Comparison of ENCODE assay signal across 12 cellular contexts in the genomic region with DNA sequence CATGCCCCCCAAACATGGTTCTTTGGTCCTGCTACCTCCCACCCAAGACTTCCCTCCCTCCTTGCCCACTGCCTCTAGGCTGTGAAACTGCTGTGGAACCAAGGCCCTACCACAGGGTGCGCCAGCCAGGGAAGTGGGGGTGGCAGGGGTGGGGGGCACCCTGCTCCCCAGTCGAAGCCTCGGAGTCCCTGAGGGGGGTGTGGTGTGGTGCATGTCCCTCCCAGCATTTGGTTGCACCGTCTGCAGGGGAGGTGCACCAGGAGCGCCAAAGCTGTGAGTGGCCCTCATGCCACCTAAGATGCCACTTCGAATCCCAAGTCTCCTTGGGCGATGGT.
DNase-seq lines count a peak whose midpoint lies in the region; ATAC-seq and TF ChIP-seq lines count a peak whose summit lies in the region.
"Had no signal": no experiment of that assay in that cellular context is flagged by ENCODE, and none has a peak within 500 bp of the region (broad histone marks: within the 10 kb centered on the region; RNA-seq: fewer than 3 reads in every experiment).

No MANE protein-coding gene starts in this region.

- H3K9ac ChIP-seq in DND-41 (ENCODE audit: low read depth, low read length), result peak overlapping the region; percentile 1; the same call in 1 of the 2 replicates
- H3K9ac ChIP-seq: SK-N-SH had no signal

- TF ChIP-seq CTCF in DND-41 (IDR thresholded peaks at IDR 0.05; ENCODE audit: borderline replicate concordance, extremely low read depth, low read length, poor library complexity, severe bottlenecking), result no peak
- no peak for TF ChIP-seq CTCF in HL-60 (IDR thresholded peaks at IDR 0.05; ENCODE audit: insufficient read depth, low read length)
- no peak for TF ChIP-seq CTCF in neutrophil (IDR thresholded peaks at IDR 0.05)

- no peaks in the 10 kb centered on the region for H3K9me3 ChIP-seq in DND-41 (ENCODE audit: insufficient read depth, low read length, severe bottlenecking)
- peaks cover 5% of the 10 kb centered on the region for H3K9me3 ChIP-seq in neutrophil
- H3K9me3 ChIP-seq: SK-N-SH had no signal

- H2AFZ ChIP-seq in DND-41 (ENCODE audit: low read depth, low read length), result no peak overlapping the region

- no peak overlapping the region for H3K27ac ChIP-seq in DND-41 (ENCODE audit: low read length)
- H3K27ac ChIP-seq in HL-60 (replicated peaks), result peak overlapping the region; percentile 97
- peak overlapping the region; percentile 40 for H3K27ac ChIP-seq in angular gyrus (ENCODE audit: low read depth, low read length)
- peak overlapping the region; percentile 99 for H3K27ac ChIP-seq in neutrophil

- no peaks in the 10 kb centered on the region for H3K27me3 ChIP-seq in DND-41 (ENCODE audit: insufficient read depth, low read length, poor library complexity)
- H3K27me3 ChIP-seq in HL-60 (ENCODE audit: insufficient read depth, poor library complexity, severe bottlenecking), result no peaks in the 10 kb centered on the region
- no peaks in the 10 kb centered on the region for H3K27me3 ChIP-seq in neutrophil

- DNase-seq in DND-41 (no peak), HL-60 (ENCODE audit: low read depth in 1 of 2, low spot score in 1 of 2) (no peak), activated gamma-delta T cell treated with Interleukin-2 at 50 U/mL for 16 hours (no peak), LoVo (ENCODE audit: low spot score) (no peak), NCI-H1105 treated with DMSO at 0.1 percent for 48 hours (lab: John Stamatoyannopoulos, UW) (no peak)
- DNase-seq: cerebellar nuclear complex, DMS153, SK-N-SH had no signal

- peaks cover 23% of the 10 kb centered on the region for H3K4me1 ChIP-seq in DND-41 (ENCODE audit: insufficient read depth, low read length)
- peaks cover 66 to 72% of the 10 kb centered on the region in 2 experiments for H3K4me1 ChIP-seq in neutrophil (ENCODE audit: control insufficient read depth in 1 of 2, insufficient read depth in 1 of 2, low read depth in 1 of 2, low read length in 1 of 2)

- H4K20me1 ChIP-seq in DND-41 (ENCODE audit: insufficient read depth, low read length), result peaks cover 28% of the 10 kb centered on the region

- 0 out of 2 replicates have a peak overlapping the region, but pooled peaks have one; percentile 92 for H3K4me2 ChIP-seq in DND-41 (ENCODE audit: insufficient read depth, low read length)

- peaks cover 31% of the 10 kb centered on the region for H3K36me3 ChIP-seq in DND-41 (ENCODE audit: insufficient read depth, low read length)
- H3K36me3 ChIP-seq in neutrophil, result peaks cover 47% of the 10 kb centered on the region

- H3K4me3 ChIP-seq in DND-41 (ENCODE audit: low read depth in 1 of 2, low read length in 2 of 2) (no peak overlapping the region), HL-60 (replicated peaks; ENCODE audit: insufficient read depth, low read length) (peak overlapping the region; percentile 83), neutrophil (ENCODE audit: low read depth in 1 of 2, low read length in 1 of 2) (peak overlapping the region; percentile 99 to 100)
- H3K4me3 ChIP-seq: K562 had no signal

- ATAC-seq in DND-41 (ENCODE audit: insufficient read depth, low read depth) (0 out of 3 replicates have a peak, but pooled peaks have one; percentile 10), HG03378 (IDR thresholded peaks at IDR 0.05; ENCODE audit: unreplicated experiment) (no peak)
- ATAC-seq: K562 had no signal

- H3K79me2 ChIP-seq in DND-41 (ENCODE audit: insufficient read depth, low read length), result peaks cover 12% of the 10 kb centered on the region

Comparison
In these comparisons a context has a peak if more than half of its experiments do, and no peak if none do; other contexts are left out.
1. H3K4me3 ChIP-seq: peak in HL-60 (single experiment) and neutrophil (2 of 2); none in DND-41 (0 of 2).